Comparison of ENCODE assay signal across 21 cellular contexts in genomic region chr4:140652601-140653000, GRCh38.
DNase-seq lines count a peak whose midpoint lies in the region; ATAC-seq and TF ChIP-seq lines count a peak whose summit lies in the region.
"Had no signal": no experiment of that assay in that cellular context is flagged by ENCODE, and none has a peak within 500 bp of the region (broad histone marks: within the 10 kb centered on the region; RNA-seq: fewer than 3 reads in every experiment).

No MANE protein-coding gene starts in this region.

- intact Hi-C loops in esophagus muscularis mucosa (cut with DNase I), result no loop called here
- intact Hi-C loops in prostate gland (cut with DNase I), result loop anchor here (10.0 kb wide), 1 partner anchor 482 kb away; the partner anchor contains the start of gene RNF150

- no peak overlapping the region for H2BK5ac ChIP-seq in mesendoderm (ENCODE audit: low read length)

- no peaks in the 10 kb centered on the region; the same call in 2 of the 3 replicates for H3K9me3 Mint-ChIP-seq in GM23338

- no peaks in the 10 kb centered on the region for H3K27me3 ChIP-seq in GM23338 (ENCODE audit: insufficient read depth)
- H3K27me3 ChIP-seq in esophagus muscularis mucosa, result no peaks in the 10 kb centered on the region
- no peaks in the 10 kb centered on the region for H3K27me3 ChIP-seq in mesendoderm (ENCODE audit: insufficient read depth, low read length, poor library complexity)
- H3K27me3 ChIP-seq in smooth muscle cell (ENCODE audit: low read depth), result no peaks in the 10 kb centered on the region
- H3K27me3 ChIP-seq in prostate gland (replicated peaks; ENCODE audit: insufficient read depth), result no peaks in the 10 kb centered on the region
- H3K27me3 ChIP-seq: SJSA1 had no signal

- H3K4me1 ChIP-seq in GM23338 (ENCODE audit: insufficient read depth) (0 out of 2 replicates have a peak, but pooled peaks cover under 1% of the 10 kb centered on the region), esophagus muscularis mucosa (peaks cover 0 to 8% (median 5%) of the 10 kb centered on the region in 4 donors), mesendoderm (ENCODE audit: control insufficient read depth, low read depth, low read length) (peaks cover 5% of the 10 kb centered on the region), smooth muscle cell (ENCODE audit: low read depth) (peaks cover 38% of the 10 kb centered on the region), prostate gland (replicated peaks) (peaks cover 3% of the 10 kb centered on the region)

- H3K27me3 Mint-ChIP-seq in GM23338 (ENCODE audit: insufficient read depth, low read depth, poor library complexity), result peaks cover 7% of the 10 kb centered on the region
- H3K27me3 Mint-ChIP-seq: B cell had no signal

- TF ChIP-seq EP300 in esophagus muscularis mucosa (IDR thresholded peaks at IDR 0.05), result no peak

- H3K27ac Mint-ChIP-seq in GM23338, result peak overlapping the region; percentile 29; the same call in 1 of the 2 replicates

- no peaks in the 10 kb centered on the region for H3F3A ChIP-seq in GM23338 (replicated peaks; ENCODE audit: low read depth)
- peaks cover 8% of the 10 kb centered on the region for H3F3A ChIP-seq in smooth muscle cell (ENCODE audit: low read depth)

- H3K56ac ChIP-seq in mesendoderm (ENCODE audit: low read length), result no peak overlapping the region

- no peak overlapping the region for H2BK15ac ChIP-seq in mesendoderm (replicated peaks; ENCODE audit: low read depth)

- H3K4me1 Mint-ChIP-seq in GM23338, result peaks cover 18% of the 10 kb centered on the region
- H3K4me1 Mint-ChIP-seq: B cell, CD14-positive monocyte had no signal

- no peaks in the 10 kb centered on the region for H4K20me1 ChIP-seq in GM23338 (replicated peaks; ENCODE audit: insufficient read depth)
- no peaks in the 10 kb centered on the region for H4K20me1 ChIP-seq in smooth muscle cell (ENCODE audit: low read depth)

- no peak for TF ChIP-seq POLR2A in esophagus muscularis mucosa (IDR thresholded peaks at IDR 0.05; ENCODE audit: low read depth)
- TF ChIP-seq POLR2A in prostate gland (IDR thresholded peaks at IDR 0.05), result no peak

- 86% methylated on average over 2 of the region's 2 CpGs for WGBS in esophagus muscularis mucosa
- WGBS in mesendoderm (ENCODE audit: extremely low coverage, insufficient coverage, low lambda C conversion rate), result no CpG with 5 or more reads among the region's 2 CpGs
- WGBS in smooth muscle cell (ENCODE audit: low lambda C conversion rate), result 26% methylated on average over 2 of the region's 2 CpGs
- 92% methylated on average over 2 of the region's 2 CpGs for WGBS in prostate gland

- H3K23ac ChIP-seq in mesendoderm (ENCODE audit: low read length), result no peak overlapping the region

- no peak overlapping the region for H4K8ac ChIP-seq in mesendoderm (ENCODE audit: low read depth, low read length)

- ATAC-seq in GM23338 (no peak), HG02571 (IDR thresholded peaks at IDR 0.05; ENCODE audit: unreplicated experiment) (no peak)
- ATAC-seq: Right ventricle myocardium inferior had no signal

- H3K4ac ChIP-seq in mesendoderm (ENCODE audit: low read depth, low read length), result no peak overlapping the region

- H3K9ac ChIP-seq in mesendoderm (ENCODE audit: low read length) (no peak overlapping the region), smooth muscle cell (ENCODE audit: low read depth) (no peak overlapping the region)

- DNase-seq in GM23338 (ENCODE audit: low spot score) (no peak), esophagus muscularis mucosa (ENCODE audit: extremely low spot score) (peak; percentile 55), mesendoderm (no peak), smooth muscle cell (lab: John Stamatoyannopoulos, UW; ENCODE audit: unreplicated experiment) (no peak), prostate gland (ENCODE audit: low spot score) (no peak), NCI-H524 treated with DMSO at 0.1 percent for 48 hours (lab: John Stamatoyannopoulos, UW) (no peak), DMS114 treated with DMSO at 0.1 percent for 48 hours (lab: John Stamatoyannopoulos, UW; ENCODE audit: unreplicated experiment) (no peak)
- DNase-seq: EL, H7, IMR-90, NCI-H1105 treated with DMSO at 0.1 percent for 48 hours, NCI-H2081, NCI-H2171, NCI-H345, NCI-H524, NCI-H82 had no signal

- H2AK5ac ChIP-seq in mesendoderm (ENCODE audit: low read length), result no peak overlapping the region

- no peaks in the 10 kb centered on the region for H3K79me1 ChIP-seq in mesendoderm (ENCODE audit: low read length)

- H3K4me3 ChIP-seq in GM23338 (no peak overlapping the region), esophagus muscularis mucosa (no peak overlapping the region), mesendoderm (ENCODE audit: low read length) (no peak overlapping the region), smooth muscle cell (no peak overlapping the region), prostate gland (no peak overlapping the region)
- H3K4me3 ChIP-seq: SJSA1 had no signal

- H3K9me2 ChIP-seq in GM23338 (ENCODE audit: insufficient read depth), result peaks cover 3% of the 10 kb centered on the region; the same call in 1 of the 2 replicates

- H4K5ac ChIP-seq in mesendoderm (ENCODE audit: low read length), result no peak overlapping the region

- H3K27ac ChIP-seq in GM23338 (ENCODE audit: low read depth) (no peak overlapping the region), esophagus muscularis mucosa (replicated peaks in 1 of 4) (no peak overlapping the region), mesendoderm (ENCODE audit: low read depth, low read length) (no peak overlapping the region), smooth muscle cell (ENCODE audit: low read depth) (peak overlapping the region; percentile 83), prostate gland (no peak overlapping the region)
- H3K27ac ChIP-seq: SJSA1 had no signal

- H3K36me3 ChIP-seq in GM23338 (ENCODE audit: insufficient read depth), result no peaks in the 10 kb centered on the region
- H3K36me3 ChIP-seq in esophagus muscularis mucosa, result peaks cover 15 to 62% (median 40%) of the 10 kb centered on the region in 4 donors
- peaks cover 3% of the 10 kb centered on the region for H3K36me3 ChIP-seq in mesendoderm (ENCODE audit: control insufficient read depth, insufficient read depth, low read length)
- H3K36me3 ChIP-seq in smooth muscle cell (ENCODE audit: low read depth), result peaks cover 8% of the 10 kb centered on the region
- no peaks in the 10 kb centered on the region for H3K36me3 ChIP-seq in prostate gland

- TF ChIP-seq CTCF in GM23338 (conservative IDR thresholded peaks at IDR 0.05; ENCODE audit: low read depth in 2 of 2) (no peak), esophagus muscularis mucosa (IDR thresholded peaks at IDR 0.05) (no peak), smooth muscle cell (IDR thresholded peaks at IDR 0.05; ENCODE audit: borderline replicate concordance, insufficient read depth, poor library complexity, severe bottlenecking) (no peak), prostate gland (IDR thresholded peaks at IDR 0.05) (no peak)

- H3K9me3 ChIP-seq in esophagus muscularis mucosa, result no peaks in the 10 kb centered on the region
- no peaks in the 10 kb centered on the region for H3K9me3 ChIP-seq in smooth muscle cell (replicated peaks; ENCODE audit: low read depth)
- H3K9me3 ChIP-seq in prostate gland, result no peaks in the 10 kb centered on the region
- H3K9me3 ChIP-seq: SJSA1 had no signal

- H3K79me2 ChIP-seq in GM23338 (replicated peaks; ENCODE audit: insufficient read depth) (no peaks in the 10 kb centered on the region), mesendoderm (ENCODE audit: control insufficient read depth, insufficient read depth, low read length) (no peaks in the 10 kb centered on the region), smooth muscle cell (ENCODE audit: low read depth) (no peaks in the 10 kb centered on the region)

- H3K4me2 ChIP-seq in GM23338, result no peak overlapping the region
- no peak overlapping the region for H3K4me2 ChIP-seq in mesendoderm (ENCODE audit: low read length)
- peak overlapping the region; percentile 82 for H3K4me2 ChIP-seq in smooth muscle cell

- H3K18ac ChIP-seq in mesendoderm (ENCODE audit: low read length), result peak overlapping the region; percentile 71

- no peak overlapping the region for H2BK120ac ChIP-seq in mesendoderm (ENCODE audit: low read depth, low read length)

- H3K4me3 Mint-ChIP-seq in GM23338, result no peak overlapping the region
- H3K4me3 Mint-ChIP-seq: B cell had no signal

- no peak overlapping the region for H2AFZ ChIP-seq in GM23338
- no peak overlapping the region for H2AFZ ChIP-seq in smooth muscle cell (ENCODE audit: low read depth)

- no peaks in the 10 kb centered on the region; the same call in 2 of the 3 replicates for H3K36me3 Mint-ChIP-seq in GM23338 (ENCODE audit: low read depth)

TF ChIP-seq in GM23338, 12 proteins besides CTCF, POLR2A, EP300 and RAD21 (continues in another document):
- TF ChIP-seq CREB1 (CRISPR knock-in tag; IDR thresholded peaks at IDR 0.05; ENCODE audit: low read depth), result no peak
- no peak for TF ChIP-seq NANOG (IDR thresholded peaks at IDR 0.05; ENCODE audit: borderline replicate concordance)
- no peak for TF ChIP-seq ZNF331 (CRISPR knock-in tag; IDR thresholded peaks at IDR 0.05; ENCODE audit: low read depth)
- TF ChIP-seq EZH2phosphoT487 (IDR thresholded peaks at IDR 0.05; ENCODE audit: unreplicated experiment), result no peak
- TF ChIP-seq, protein P1, sequence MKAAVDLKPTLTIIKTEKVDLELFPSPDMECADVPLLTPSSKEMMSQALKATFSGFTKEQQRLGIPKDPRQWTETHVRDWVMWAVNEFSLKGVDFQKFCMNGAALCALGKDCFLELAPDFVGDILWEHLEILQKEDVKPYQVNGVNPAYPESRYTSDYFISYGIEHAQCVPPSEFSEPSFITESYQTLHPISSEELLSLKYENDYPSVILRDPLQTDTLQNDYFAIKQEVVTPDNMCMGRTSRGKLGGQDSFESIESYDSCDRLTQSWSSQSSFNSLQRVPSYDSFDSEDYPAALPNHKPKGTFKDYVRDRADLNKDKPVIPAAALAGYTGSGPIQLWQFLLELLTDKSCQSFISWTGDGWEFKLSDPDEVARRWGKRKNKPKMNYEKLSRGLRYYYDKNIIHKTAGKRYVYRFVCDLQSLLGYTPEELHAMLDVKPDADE (IDR thresholded peaks at IDR 0.05), result no peak
- TF ChIP-seq POLR2AphosphoS5 (IDR thresholded peaks at IDR 0.05; ENCODE audit: low read depth), result no peak
- TF ChIP-seq STAT1 (IDR thresholded peaks at IDR 0.05; ENCODE audit: unreplicated experiment), result no peak
